In genomic region chr2:210072922-210073509, GRCh38 we compare ENCODE assay signal across 8 cellular contexts.
DNase-seq lines count a peak whose midpoint lies in the region; ATAC-seq and TF ChIP-seq lines count a peak whose summit lies in the region.

No MANE protein-coding gene starts in this region.

- H3K36me3 ChIP-seq in SK-N-MC (ENCODE audit: insufficient read depth, low read length) (no peaks in the 10 kb centered on the region), gastroesophageal sphincter (peaks cover 0 to 5% of the 10 kb centered on the region in 2 donors), thoracic aorta (no peaks in the 10 kb centered on the region)

- DNase-seq in ELR (ENCODE audit: low read depth): peak; percentile 66
- peak; percentile 22 for DNase-seq in GM20000 (ENCODE audit: low spot score)
- peak; percentile 6 for DNase-seq in SK-N-MC (ENCODE audit: low read depth, low spot score)
- no peak for DNase-seq in thoracic aorta (ENCODE audit: low spot score)
- DNase-seq in stimulated activated CD4-positive, alpha-beta T cell treated with anti-CD3 and anti-CD28 coated beads, Interleukin-15, amount 100 ng/mL, for 24 hours: no peak
- DNase-seq in middle frontal gyrus (ENCODE audit: extremely low spot score, low spot score): no peak

- 0 to 14% methylated on average over 1 to 2 of the region's 2 CpGs for WGBS in gastroesophageal sphincter (ENCODE audit: low coverage in 1 of 2), 2 donors

- TF ChIP-seq POLR2A in gastroesophageal sphincter (IDR thresholded peaks at IDR 0.05): no peak

- H3K4me1 ChIP-seq in gastroesophageal sphincter (no peaks in the 10 kb centered on the region), thoracic aorta (ENCODE audit: control insufficient read depth in 1 of 2, low read depth in 2 of 2) (no peaks in the 10 kb centered on the region)

- H3K27ac ChIP-seq in SK-N-MC (no peak overlapping the region), gastroesophageal sphincter (no peak overlapping the region), thoracic aorta (no peak overlapping the region)

- H3K9ac ChIP-seq in SK-N-MC (ENCODE audit: insufficient read length): no peak overlapping the region

- H3K9me3 ChIP-seq in SK-N-MC (ENCODE audit: low read depth, low read length) (no peaks in the 10 kb centered on the region), gastroesophageal sphincter (no peaks in the 10 kb centered on the region), thoracic aorta (no peaks in the 10 kb centered on the region)

- ATAC-seq in HG03558 (IDR thresholded peaks at IDR 0.05; ENCODE audit: extremely low read depth, unreplicated experiment) (peak; percentile 68), gastroesophageal sphincter (no peak), thoracic aorta (ENCODE audit: insufficient number of reproducible peaks, low FRiP score, low read depth) (no peak)

- H3K27me3 ChIP-seq in gastroesophageal sphincter (no peaks in the 10 kb centered on the region), thoracic aorta (replicated peaks; ENCODE audit: insufficient read depth) (no peaks in the 10 kb centered on the region)

- TF ChIP-seq CTCF in GM20000 (IDR thresholded peaks at IDR 0.05; ENCODE audit: extremely low read depth, missing control alignments): peak; percentile 37
- TF ChIP-seq CTCF in gastroesophageal sphincter (IDR thresholded peaks at IDR 0.05): peak; percentile 30 to 55 (median 46)
- TF ChIP-seq CTCF in thoracic aorta (IDR thresholded peaks at IDR 0.05): peak; percentile 45

- no peak overlapping the region for H3K4me3 ChIP-seq in SK-N-MC
- H3K4me3 ChIP-seq in gastroesophageal sphincter: no peak overlapping the region
- H3K4me3 ChIP-seq in thoracic aorta: no peak overlapping the region

- no peak for TF ChIP-seq EP300 in gastroesophageal sphincter (IDR thresholded peaks at IDR 0.05)

Comparison
In these comparisons a context has a peak if more than half of its experiments do, and no peak if none do; other contexts are left out.
1. DNase-seq: peak in ELR (single experiment), GM20000 (single experiment) and SK-N-MC (single experiment); none in thoracic aorta (single experiment), stimulated activated CD4-positive, alpha-beta T cell treated with anti-CD3 and anti-CD28 coated beads, Interleukin-15, amount 100 ng/mL, for 24 hours (single experiment) and middle frontal gyrus (single experiment).
2. Peak in every context shown above with its lines, with median percentiles within 50 percentile points of each other: CTCF ChIP-seq.